In the genomic region with DNA sequence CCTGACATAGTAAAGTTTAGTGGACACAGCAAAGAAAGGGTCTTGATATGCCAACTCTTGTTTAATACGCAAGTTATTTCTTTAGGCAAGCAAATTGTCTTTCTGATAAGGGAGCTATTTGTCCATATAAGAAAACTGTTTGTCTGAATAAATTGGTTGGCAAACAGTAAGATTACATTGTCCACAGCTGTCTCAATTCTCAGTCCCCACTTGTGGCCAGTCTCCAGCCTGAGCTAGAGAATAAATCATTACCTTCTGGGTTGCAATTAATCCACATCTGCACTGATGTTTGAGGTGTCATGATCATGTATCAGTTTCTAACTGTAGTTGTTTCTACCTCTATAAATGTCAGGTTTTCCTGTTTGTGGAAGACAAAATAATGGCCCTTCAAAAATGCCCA, we compare ENCODE assay signal across 28 cellular contexts.
"Had no signal": no experiment of that assay in that cellular context is flagged by ENCODE, and none has a peak within 500 bp of the region (broad histone marks: within the 10 kb centered on the region; RNA-seq: fewer than 3 reads in every experiment).

No MANE protein-coding gene starts in this region.

- H3K9me3 ChIP-seq: ascending aorta, esophagus muscularis mucosa, gastrocnemius medialis had no signal

- H3K27ac Mint-ChIP-seq: activated CD4-positive, alpha-beta memory T cell treated with anti-CD3 and anti-CD28 coated beads for 36 hours; activated CD4-positive, alpha-beta T cell treated with anti-CD3 and anti-CD28 coated beads for 36 hours; activated CD4-positive, alpha-beta T cell treated with anti-CD3 and anti-CD28 coated beads, Interleukin-2, amount 10 ng/mL, durations not matched to agents 24 days and 14 days; activated CD8-positive, alpha-beta memory T cell treated with anti-CD3 and anti-CD28 coated beads, Interleukin-2, amount 10 ng/mL, durations not matched to agents 7 days and 5 days; activated CD8-positive, alpha-beta T cell treated with anti-CD3 and anti-CD28 coated beads, Interleukin-2, amount 10 ng/mL, durations not matched to agents 7 days and 5 days; activated naive CD4-positive, alpha-beta T cell treated with anti-CD3 and anti-CD28 coated beads, Interleukin-2, amount 10 ng/mL, durations not matched to agents 7 days and 5 days; activated naive CD4-positive, alpha-beta T cell treated with anti-CD3 and anti-CD28 coated beads, Interleukin-2, amount 50 U/mL, for 72 hours; activated naive CD8-positive, alpha-beta T cell treated with anti-CD3 and anti-CD28 coated beads, Interleukin-2, amount 10 ng/mL, durations not matched to agents 7 days and 5 days; effector memory CD8-positive, alpha-beta T cell had no signal

- H3K4me3 Mint-ChIP-seq: activated CD4-positive, alpha-beta memory T cell treated with anti-CD3 and anti-CD28 coated beads for 36 hours; activated CD4-positive, alpha-beta T cell treated with anti-CD3 and anti-CD28 coated beads for 36 hours; activated CD4-positive, alpha-beta T cell treated with anti-CD3 and anti-CD28 coated beads, Interleukin-2, amount 10 ng/mL, durations not matched to agents 24 days and 14 days; activated CD8-positive, alpha-beta memory T cell treated with anti-CD3 and anti-CD28 coated beads, Interleukin-2, amount 10 ng/mL, durations not matched to agents 7 days and 5 days; activated CD8-positive, alpha-beta T cell treated with anti-CD3 and anti-CD28 coated beads, Interleukin-2, amount 10 ng/mL, durations not matched to agents 7 days and 5 days; activated naive CD4-positive, alpha-beta T cell treated with anti-CD3 and anti-CD28 coated beads, Interleukin-2, amount 10 ng/mL, durations not matched to agents 7 days and 5 days; activated naive CD8-positive, alpha-beta T cell treated with anti-CD3 and anti-CD28 coated beads, Interleukin-2, amount 10 ng/mL, durations not matched to agents 7 days and 5 days; effector memory CD8-positive, alpha-beta T cell had no signal

- H3K4me1 Mint-ChIP-seq: activated CD4-positive, alpha-beta T cell treated with anti-CD3 and anti-CD28 coated beads for 36 hours; activated CD4-positive, alpha-beta T cell treated with anti-CD3 and anti-CD28 coated beads, Interleukin-2, amount 10 ng/mL, durations not matched to agents 24 days and 14 days; activated CD8-positive, alpha-beta memory T cell treated with anti-CD3 and anti-CD28 coated beads, Interleukin-2, amount 10 ng/mL, durations not matched to agents 7 days and 5 days; activated naive CD4-positive, alpha-beta T cell treated with anti-CD3 and anti-CD28 coated beads, Interleukin-2, amount 10 ng/mL, durations not matched to agents 7 days and 5 days; activated naive CD8-positive, alpha-beta T cell treated with anti-CD3 and anti-CD28 coated beads, Interleukin-2, amount 10 ng/mL, durations not matched to agents 7 days and 5 days had no signal

- H3K27ac ChIP-seq: brain microvascular endothelial cell, esophagus muscularis mucosa, foreskin keratinocyte, gastrocnemius medialis had no signal

- H3K4me1 ChIP-seq: ascending aorta, esophagus muscularis mucosa, foreskin keratinocyte, gastrocnemius medialis had no signal

- H3K36me3 Mint-ChIP-seq: activated CD4-positive, alpha-beta memory T cell treated with anti-CD3 and anti-CD28 coated beads for 36 hours; activated CD8-positive, alpha-beta memory T cell treated with anti-CD3 and anti-CD28 coated beads, Interleukin-2, amount 10 ng/mL, durations not matched to agents 7 days and 5 days; activated naive CD4-positive, alpha-beta T cell treated with anti-CD3 and anti-CD28 coated beads, Interleukin-2, amount 10 ng/mL, durations not matched to agents 7 days and 5 days; activated naive CD4-positive, alpha-beta T cell treated with anti-CD3 and anti-CD28 coated beads, Interleukin-2, amount 50 U/mL, for 72 hours; activated naive CD8-positive, alpha-beta T cell treated with anti-CD3 and anti-CD28 coated beads, Interleukin-2, amount 10 ng/mL, durations not matched to agents 7 days and 5 days had no signal

- DNase-seq: activated CD4-positive, alpha-beta memory T cell treated with anti-CD3 and anti-CD28 coated beads for 36 hours; activated CD4-positive, alpha-beta T cell treated with anti-CD3 and anti-CD28 coated beads for 36 hours; activated CD4-positive, alpha-beta T cell treated with anti-CD3 and anti-CD28 coated beads, Interleukin-2, amount 10 ng/mL, durations not matched to agents 24 days and 14 days; activated CD4-positive, CD25-positive, alpha-beta regulatory T cell; activated CD4-positive, CD25-positive, alpha-beta regulatory T cell treated with anti-CD3 and anti-CD28 coated beads, Interleukin-2, amount 50 U/mL, for 72 hours; activated CD8-positive, alpha-beta memory T cell treated with anti-CD3 and anti-CD28 coated beads, Interleukin-2, amount 10 ng/mL, durations not matched to agents 7 days and 5 days; activated CD8-positive, alpha-beta memory T cell treated with anti-CD3 and anti-CD28 coated beads, Interleukin-2, amount 50 U/mL, for 4 hours; activated CD8-positive, alpha-beta T cell treated with anti-CD3 and anti-CD28 coated beads, Interleukin-2, amount 10 ng/mL, durations not matched to agents 7 days and 5 days; activated gamma-delta T cell; activated naive CD4-positive, alpha-beta T cell; activated naive CD4-positive, alpha-beta T cell treated with anti-CD3 and anti-CD28 coated beads, Interleukin-2, amount 10 ng/mL, durations not matched to agents 7 days and 5 days; activated naive CD8-positive, alpha-beta T cell treated with anti-CD3 and anti-CD28 coated beads, Interleukin-2, amount 10 ng/mL, durations not matched to agents 7 days and 5 days; activated T-cell treated with anti-CD3 and anti-CD28 coated beads, Interleukin-2, amount 50 U/mL, for 1 hour; activated T-cell treated with anti-CD3 and anti-CD28 coated beads, Interleukin-2, amount 50 U/mL, for 48 hours; brain microvascular endothelial cell; caudate nucleus; cortex of kidney; dermis blood vessel endothelial cell; effector CD4-positive, alpha-beta T cell; effector memory CD8-positive, alpha-beta T cell; foreskin keratinocyte; gastrocnemius medialis; glutamatergic neuron; heart left ventricle; T-helper 2 cell had no signal

- ATAC-seq: activated CD4-positive, alpha-beta T cell treated with anti-CD3 and anti-CD28 coated beads for 36 hours; activated CD8-positive, alpha-beta memory T cell treated with anti-CD3 and anti-CD28 coated beads, Interleukin-2, amount 10 ng/mL, durations not matched to agents 7 days and 5 days; activated CD8-positive, alpha-beta T cell treated with anti-CD3 and anti-CD28 coated beads, Interleukin-2, amount 10 ng/mL, durations not matched to agents 7 days and 5 days; activated naive CD4-positive, alpha-beta T cell treated with anti-CD3 and anti-CD28 coated beads, Interleukin-2, amount 50 U/mL, for 72 hours; effector memory CD8-positive, alpha-beta T cell; foreskin keratinocyte; gastrocnemius medialis had no signal

- H3K4me3 ChIP-seq: ascending aorta, esophagus muscularis mucosa, gastrocnemius medialis, heart left ventricle had no signal

- H3K27me3 Mint-ChIP-seq: activated CD4-positive, alpha-beta memory T cell treated with anti-CD3 and anti-CD28 coated beads for 36 hours; activated CD4-positive, alpha-beta T cell treated with anti-CD3 and anti-CD28 coated beads, Interleukin-2, amount 10 ng/mL, durations not matched to agents 24 days and 14 days; activated CD8-positive, alpha-beta memory T cell treated with anti-CD3 and anti-CD28 coated beads, Interleukin-2, amount 10 ng/mL, durations not matched to agents 7 days and 5 days; activated naive CD4-positive, alpha-beta T cell treated with anti-CD3 and anti-CD28 coated beads, Interleukin-2, amount 10 ng/mL, durations not matched to agents 7 days and 5 days; activated naive CD8-positive, alpha-beta T cell treated with anti-CD3 and anti-CD28 coated beads, Interleukin-2, amount 10 ng/mL, durations not matched to agents 7 days and 5 days had no signal

- H3K27me3 ChIP-seq: ascending aorta, brain microvascular endothelial cell, esophagus muscularis mucosa, foreskin keratinocyte, gastrocnemius medialis, heart left ventricle had no signal

- H3K36me3 ChIP-seq: ascending aorta, brain microvascular endothelial cell, esophagus muscularis mucosa, gastrocnemius medialis, heart left ventricle had no signal

- H3K9me3 Mint-ChIP-seq: activated CD4-positive, alpha-beta memory T cell treated with anti-CD3 and anti-CD28 coated beads for 36 hours; activated CD4-positive, alpha-beta T cell treated with anti-CD3 and anti-CD28 coated beads, Interleukin-2, amount 10 ng/mL, durations not matched to agents 24 days and 14 days; activated naive CD4-positive, alpha-beta T cell treated with anti-CD3 and anti-CD28 coated beads, Interleukin-2, amount 10 ng/mL, durations not matched to agents 7 days and 5 days; activated naive CD4-positive, alpha-beta T cell treated with anti-CD3 and anti-CD28 coated beads, Interleukin-2, amount 50 U/mL, for 72 hours; activated naive CD8-positive, alpha-beta T cell treated with anti-CD3 and anti-CD28 coated beads, Interleukin-2, amount 10 ng/mL, durations not matched to agents 7 days and 5 days; effector memory CD8-positive, alpha-beta T cell had no signal
